Comparison of ENCODE assay signal across 8 cellular contexts in genomic region chr3:41370765-41371535, GRCh38.
A peak's percentile ranks its signal among the peaks of the same experiment; 100 is the strongest.
DNase-seq lines count a peak whose midpoint lies in the region; ATAC-seq and TF ChIP-seq lines count a peak whose summit lies in the region.
"Not testable (repeated sequence)": the region's sequence is repeated elsewhere in the genome, so short reads cannot be mapped to it uniquely, and the experiment has no call there.

No MANE protein-coding gene starts in this region.

- H3K4me3 ChIP-seq in GM23338; WERI-Rb-1 (ENCODE audit: low read depth, low read length); ectodermal cell (ENCODE audit: insufficient read depth, low read depth, low read length); neural progenitor cell; smooth muscle cell: not testable (repeated sequence)

- peak; percentile 59 for ATAC-seq in GM23338

- not testable (repeated sequence) for H3K36me3 Mint-ChIP-seq in GM23338 (ENCODE audit: low read depth); neural progenitor cell

- H3K4me1 Mint-ChIP-seq in GM23338, result peaks cover 37% of the 10 kb centered on the region
- H3K4me1 Mint-ChIP-seq in neural progenitor cell, result peaks cover 17% of the 10 kb centered on the region

- not testable (repeated sequence) for H3K9me2 ChIP-seq in GM23338 (ENCODE audit: insufficient read depth)

- 64 to 69% methylated on average over 11 of the region's 11 CpGs for WGBS in ectodermal cell, 2 experiments
- 70% methylated on average over 11 of the region's 11 CpGs for WGBS in smooth muscle cell (ENCODE audit: low lambda C conversion rate)

- H3K27ac ChIP-seq in GM23338 (ENCODE audit: low read depth); WERI-Rb-1; neural progenitor cell; smooth muscle cell (ENCODE audit: low read depth): not testable (repeated sequence)
- H3K27ac ChIP-seq in ectodermal cell (ENCODE audit: insufficient read depth, low read depth, low read length, poor library complexity, severe bottlenecking), result peak overlapping the region; percentile 16

- H3K27me3 ChIP-seq in GM23338 (ENCODE audit: insufficient read depth); WERI-Rb-1 (ENCODE audit: insufficient read depth, low read depth, severe bottlenecking); ectodermal cell (ENCODE audit: control insufficient read depth, insufficient read depth, low read length, poor library complexity, severe bottlenecking); neural progenitor cell; smooth muscle cell (ENCODE audit: low read depth): not testable (repeated sequence)

- H3K27me3 Mint-ChIP-seq in GM23338 (ENCODE audit: insufficient read depth, low read depth, poor library complexity); neural progenitor cell (ENCODE audit: insufficient read depth, low read depth): not testable (repeated sequence)

- DNase-seq in GM23338 (ENCODE audit: low spot score), result peak; percentile 62
- DNase-seq in NCI-H2171 (lab: John Stamatoyannopoulos, UW), result peak; percentile 74
- DNase-seq in NCI-H69 (lab: John Stamatoyannopoulos, UW), result peak; percentile 60
- DNase-seq in WERI-Rb-1, result peak; percentile 29
- DNase-seq in left kidney (ENCODE audit: low read depth, low spot score), result peak; percentile 59
- DNase-seq in neural progenitor cell (ENCODE audit: low spot score), result peak; percentile 52
- not testable (repeated sequence) for DNase-seq in smooth muscle cell (lab: John Stamatoyannopoulos, UW; ENCODE audit: unreplicated experiment)

- not testable (repeated sequence) for H3F3A ChIP-seq in GM23338 (replicated peaks; ENCODE audit: low read depth); neural progenitor cell (ENCODE audit: low read depth); smooth muscle cell (ENCODE audit: low read depth)

- not testable (repeated sequence) for H3K27ac Mint-ChIP-seq in GM23338
- peak overlapping the region; percentile 26 for H3K27ac Mint-ChIP-seq in neural progenitor cell

- H2AFZ ChIP-seq in GM23338, result peak overlapping the region; percentile 38; the same call in 1 of the 2 replicates
- peak overlapping the region; percentile 78 for H2AFZ ChIP-seq in neural progenitor cell (replicated peaks)
- not testable (repeated sequence) for H2AFZ ChIP-seq in smooth muscle cell (ENCODE audit: low read depth)

- not testable (repeated sequence) for H3K9me3 ChIP-seq in WERI-Rb-1 (ENCODE audit: severe bottlenecking); ectodermal cell (ENCODE audit: control insufficient read depth, low read length); neural progenitor cell (ENCODE audit: low read depth); smooth muscle cell (replicated peaks; ENCODE audit: low read depth)

- H3K4me3 Mint-ChIP-seq in GM23338, neural progenitor cell: not testable (repeated sequence)

- H3K36me3 ChIP-seq in GM23338 (ENCODE audit: insufficient read depth); WERI-Rb-1; ectodermal cell (ENCODE audit: control insufficient read depth, insufficient read depth, low read length); neural progenitor cell; smooth muscle cell (ENCODE audit: low read depth): not testable (repeated sequence)

- not testable (repeated sequence) for H3K9me3 Mint-ChIP-seq in GM23338
- peaks cover 20% of the 10 kb centered on the region for H3K9me3 Mint-ChIP-seq in neural progenitor cell

- H3K4me1 ChIP-seq in GM23338 (ENCODE audit: insufficient read depth) (peaks cover 46% of the 10 kb centered on the region), ectodermal cell (ENCODE audit: control insufficient read depth, insufficient read depth, low read length) (peaks cover 17% of the 10 kb centered on the region), neural progenitor cell (peaks cover 20% of the 10 kb centered on the region), smooth muscle cell (ENCODE audit: low read depth) (peaks cover 12% of the 10 kb centered on the region)

- H4K20me1 ChIP-seq in GM23338 (replicated peaks; ENCODE audit: insufficient read depth); neural progenitor cell (ENCODE audit: low read depth); smooth muscle cell (ENCODE audit: low read depth): not testable (repeated sequence)

- peak overlapping the region; percentile 56 for H3K4me2 ChIP-seq in GM23338
- H3K4me2 ChIP-seq in neural progenitor cell, result peak overlapping the region; percentile 60
- peak overlapping the region; percentile 17 for H3K4me2 ChIP-seq in smooth muscle cell

- not testable (repeated sequence) for TF ChIP-seq CTCF in GM23338 (conservative IDR thresholded peaks at IDR 0.05; ENCODE audit: low read depth in 2 of 2); WERI-Rb-1 (IDR thresholded peaks at IDR 0.05; ENCODE audit: low read depth, low read length); neural progenitor cell (IDR thresholded peaks at IDR 0.05); smooth muscle cell (IDR thresholded peaks at IDR 0.05; ENCODE audit: borderline replicate concordance, insufficient read depth, poor library complexity, severe bottlenecking)

- H3K79me2 ChIP-seq in GM23338 (replicated peaks; ENCODE audit: insufficient read depth); neural progenitor cell (ENCODE audit: low read depth); smooth muscle cell (ENCODE audit: low read depth): not testable (repeated sequence)

- not testable (repeated sequence) for H3K9ac ChIP-seq in neural progenitor cell; smooth muscle cell (ENCODE audit: low read depth)
